8 cellular contexts compared by ENCODE assay signal in genomic region chr6:87322304-87323212, GRCh38. TPM values are rescaled to one million over a fixed set of nuclear protein-coding genes. Genes with fewer than 3 reads are reported as not detected.
DNase-seq lines count a peak whose midpoint lies in the region; ATAC-seq, FAIRE-seq and TF ChIP-seq lines count a peak whose summit lies in the region.

Gene SMIM8 (plus strand): TSS chr6:87322588. CDS start chr6:87337032, 14,444 bp downstream.

- peaks cover 11% of the 10 kb centered on the region for H3K4me1 Mint-ChIP-seq in CD14-positive monocyte

- H3K27me3 Mint-ChIP-seq in CD14-positive monocyte (ENCODE audit: low read depth in 3 of 3) = peaks cover 0 to 3% (median 0%) of the 10 kb centered on the region in 3 donors

- peaks cover 0 to 5% of the 10 kb centered on the region in 2 donors for H3K36me3 Mint-ChIP-seq in CD14-positive monocyte

- peak; percentile 71 for FAIRE-seq in GM19239 (lab: Jason Lieb, UNC)

- H3K9ac ChIP-seq in duodenal mucosa (ENCODE audit: low read depth in 1 of 2, low read length in 2 of 2) = peak within 1 kb of the TSS; percentile 66 to 77

- peaks cover 8 to 16% (median 11%) of the 10 kb centered on the region in 7 donors for H3K9me3 Mint-ChIP-seq in CD14-positive monocyte

- peak within 1 kb of the TSS; percentile 99 for H3K4me3 Mint-ChIP-seq in CD14-positive monocyte

- H3K4me3 ChIP-seq in duodenal mucosa (ENCODE audit: low read depth in 1 of 2, low read length in 2 of 2) (peak within 1 kb of the TSS; percentile 86 to 95), lung (peak within 1 kb of the TSS; percentile 79)

- ATAC-seq in HG03439 (IDR thresholded peaks at IDR 0.05; ENCODE audit: unreplicated experiment) (peak; percentile 100), lung (ENCODE audit: insufficient read depth, low FRiP score) (peak; percentile 100)

- intact Hi-C loops in CD14-positive monocyte (cut with micrococcal nuclease) = no loop called here

- no peaks in the 10 kb centered on the region for H3K9me3 ChIP-seq in duodenal mucosa (ENCODE audit: control insufficient read depth in 1 of 2, low read length in 2 of 2)
- H3K9me3 ChIP-seq in lung (ENCODE audit: control insufficient read depth in 2 of 2, insufficient read depth in 1 of 2, low read length in 1 of 2) = no peaks in the 10 kb centered on the region

- H3K4me1 ChIP-seq in duodenal mucosa (ENCODE audit: control insufficient read depth in 1 of 2, insufficient read depth in 2 of 2, low read length in 2 of 2) (peaks cover 5 to 6% of the 10 kb centered on the region in 2 donors), lung (ENCODE audit: control insufficient read depth in 2 of 2, insufficient read depth in 2 of 2, low read length in 2 of 2) (no peaks in the 10 kb centered on the region)

- no peak within 1 kb of the TSS for H3K27ac ChIP-seq in duodenal mucosa (ENCODE audit: low read depth, low read length)
- peak within 1 kb of the TSS; percentile 44 to 69 for H3K27ac ChIP-seq in lung (ENCODE audit: low read depth in 1 of 2, low read length in 1 of 2)

- H3K27me3 ChIP-seq in duodenal mucosa (ENCODE audit: control insufficient read depth in 1 of 2, insufficient read depth in 2 of 2, low read length in 2 of 2) = no peaks in the 10 kb centered on the region
- H3K27me3 ChIP-seq in lung (ENCODE audit: control insufficient read depth, insufficient read depth) = no peaks in the 10 kb centered on the region

- 1% methylated on average over 48 to 60 of the region's 60 CpGs for WGBS in lung, 2 donors

- no peaks in the 10 kb centered on the region for H3K36me3 ChIP-seq in duodenal mucosa (ENCODE audit: control insufficient read depth in 1 of 2, insufficient read depth in 2 of 2, low read length in 2 of 2)
- no peaks in the 10 kb centered on the region for H3K36me3 ChIP-seq in lung (ENCODE audit: control insufficient read depth in 2 of 2, insufficient read depth in 2 of 2, low read length in 2 of 2)

- H3K27ac Mint-ChIP-seq in CD14-positive monocyte = peak within 1 kb of the TSS; percentile 62 to 84 (median 82)

- TF ChIP-seq CTCF in CD14-positive monocyte (IDR thresholded peaks at IDR 0.05) = peak; percentile 98
- TF ChIP-seq CTCF in lung (IDR thresholded peaks at IDR 0.05; ENCODE audit: control extremely low read depth, extremely low read depth) = peak; percentile 90

- DNase-seq in CD14-positive monocyte (ENCODE audit: low spot score) = peak; percentile 67
- DNase-seq in GM19239 (ENCODE audit: insufficient read length, low spot score) = peak; percentile 84
- peak; percentile 93 for DNase-seq in NCI-H748 (lab: John Stamatoyannopoulos, UW; ENCODE audit: unreplicated experiment)
- peak; percentile 80 to 82 for DNase-seq in activated CD4-positive, alpha-beta T cell treated with anti-CD3 and anti-CD28 coated beads, Interleukin-2, amount 50 U/mL, for 4 hours
- DNase-seq in lung (ENCODE audit: low spot score) = peak; percentile 85
- DNase-seq in stimulated activated CD4-positive, alpha-beta T cell treated with anti-CD3 and anti-CD28 coated beads, TNF-alpha, amount 100 ng/mL, for 1 hour (ENCODE audit: low read depth in 3 of 3, low spot score in 1 of 3) = peak; percentile 52 to 85 (median 63)

RNA-seq across cellular contexts. Expression of gene SMIM8, which starts in this region (rescaled TPM):
- 1 to 10 TPM; 5.9 to 8.2 TPM for polyA plus RNA-seq in CD14-positive monocyte
- total RNA-seq in lung = 10 to 100 TPM in 1 of 2 donors, 1 to 10 TPM in 1; 9.3 to 23.2 TPM
- polyA plus RNA-seq in lung = 1 to 10 TPM; 2.6 to 7.0 TPM
